22 cellular contexts compared by ENCODE assay signal in the genomic region with DNA sequence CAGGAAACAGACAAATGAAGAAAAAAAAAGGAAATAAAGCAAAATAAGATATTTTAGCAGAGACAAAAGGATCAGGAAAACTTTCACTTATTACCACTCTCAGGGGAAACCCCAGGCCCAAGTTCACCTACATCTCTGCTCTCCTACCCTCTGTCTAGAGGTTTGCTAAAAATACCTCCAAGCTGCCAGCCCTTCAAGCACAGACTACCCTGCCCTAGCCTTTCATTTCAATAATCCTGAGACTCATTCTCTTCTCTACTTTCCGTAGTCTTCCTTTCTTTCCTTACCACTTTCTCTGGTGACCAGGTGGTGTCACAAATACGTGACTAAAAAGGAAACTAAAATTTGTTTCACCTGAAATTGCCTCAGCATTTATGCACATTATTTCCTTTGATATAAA. TPM values are rescaled to one million over a fixed set of nuclear protein-coding genes. Genes with fewer than 3 reads are reported as not detected.
"Had no signal": no experiment of that assay in that cellular context is flagged by ENCODE, and none has a peak within 500 bp of the region (broad histone marks: within the 10 kb centered on the region; RNA-seq: fewer than 3 reads in every experiment).

No MANE protein-coding gene starts in this region.

- H3K4me3 Mint-ChIP-seq: activated naive CD8-positive, alpha-beta T cell treated with anti-CD3 and anti-CD28 coated beads, Interleukin-2, amount 10 ng/mL, durations not matched to agents 7 days and 5 days; mesothelial cell of epicardium; natural killer cell; stimulated activated naive CD8-positive, alpha-beta T cell treated with anti-CD3 and anti-CD28 coated beads, Interleukin-15, Interleukin-2, amounts not matched to agents 100 ng/mL and 50 ng/mL, for 24 hours; T-cell; T-helper 2 cell treated with Interferon-gamma antibody and Interleukin-4, amounts not matched to agents 5 μg/mL and 100 μg/mL, for 36 hours had no signal

- ATAC-seq: lower lobe of right lung, natural killer cell, T-cell had no signal

- H3K27ac ChIP-seq: lower lobe of right lung, tibial artery, VCaP had no signal

- H3K27me3 Mint-ChIP-seq: activated naive CD8-positive, alpha-beta T cell treated with anti-CD3 and anti-CD28 coated beads, Interleukin-2, amount 10 ng/mL, durations not matched to agents 7 days and 5 days; progenitor cell of endocrine pancreas; stimulated activated naive CD8-positive, alpha-beta T cell treated with anti-CD3 and anti-CD28 coated beads, Interleukin-15, Interleukin-2, amounts not matched to agents 100 ng/mL and 50 ng/mL, for 24 hours; T-cell had no signal

- H3K9me3 ChIP-seq: lower lobe of right lung, tibial artery had no signal

- H3K4me1 ChIP-seq: lower lobe of right lung, tibial artery had no signal

- H3K27me3 ChIP-seq: tibial artery had no signal

- H3K4me1 Mint-ChIP-seq: mesothelial cell of epicardium had no signal

- H3K4me3 ChIP-seq: lower lobe of right lung, tibial artery had no signal

- H3K27ac Mint-ChIP-seq: activated naive CD8-positive, alpha-beta T cell treated with anti-CD3 and anti-CD28 coated beads, Interleukin-2, amount 10 ng/mL, durations not matched to agents 7 days and 5 days; mesothelial cell of epicardium; natural killer cell; progenitor cell of endocrine pancreas; stimulated activated naive CD8-positive, alpha-beta T cell treated with anti-CD3 and anti-CD28 coated beads, Interleukin-15, Interleukin-2, amounts not matched to agents 100 ng/mL and 50 ng/mL, for 24 hours; T-helper 2 cell treated with Interferon-gamma antibody and Interleukin-4, amounts not matched to agents 5 μg/mL and 100 μg/mL, for 36 hours had no signal

- DNase-seq: activated CD4-positive, alpha-beta T cell treated with anti-CD3 and anti-CD28 coated beads, Interleukin-2, amount 50 U/mL, for 4 hours; activated CD8-positive, alpha-beta memory T cell treated with anti-CD3 and anti-CD28 coated beads, Interleukin-2, amount 50 U/mL, for 48 hours; activated effector memory CD4-positive, alpha-beta T cell treated with Interleukin-2 at 50 U/mL for 16 hours; activated naive CD8-positive, alpha-beta T cell treated with anti-CD3 and anti-CD28 coated beads, Interleukin-2, amount 10 ng/mL, durations not matched to agents 7 days and 5 days; activated T-cell treated with anti-CD3 and anti-CD28 coated beads, Interleukin-2, amount 50 U/mL, for 48 hours; erythroblast; foreskin fibroblast; lower lobe of right lung; natural killer cell; retina; stimulated activated CD4-positive, alpha-beta T cell treated with anti-CD3 and anti-CD28 coated beads, Interleukin-2, amount 100 ng/mL, for 48 hours; stimulated activated CD8-positive, alpha-beta memory T cell treated with anti-CD3 and anti-CD28 coated beads, Interleukin-4, amount 100 ng/mL, for 48 hours; T-cell; tibial artery had no signal

- H3K9me3 Mint-ChIP-seq: activated naive CD8-positive, alpha-beta T cell treated with anti-CD3 and anti-CD28 coated beads, Interleukin-2, amount 10 ng/mL, durations not matched to agents 7 days and 5 days; natural killer cell; stimulated activated naive CD8-positive, alpha-beta T cell treated with anti-CD3 and anti-CD28 coated beads, Interleukin-15, Interleukin-2, amounts not matched to agents 100 ng/mL and 50 ng/mL, for 24 hours; T-cell; T-helper 2 cell treated with Interferon-gamma antibody and Interleukin-4, amounts not matched to agents 5 μg/mL and 100 μg/mL, for 36 hours had no signal

RNA-seq across cellular contexts. Expression of a gene that starts 53.2 kb away (rescaled TPM):
- total RNA-seq: activated CD8-positive, alpha-beta memory T cell treated with anti-CD3 and anti-CD28 coated beads for 36 hours; chondrocyte; lower lobe of right lung; osteocyte; progenitor cell of endocrine pancreas; T-cell had no signal
